Comparison of ENCODE assay signal across 1 cellular context in the genomic region with DNA sequence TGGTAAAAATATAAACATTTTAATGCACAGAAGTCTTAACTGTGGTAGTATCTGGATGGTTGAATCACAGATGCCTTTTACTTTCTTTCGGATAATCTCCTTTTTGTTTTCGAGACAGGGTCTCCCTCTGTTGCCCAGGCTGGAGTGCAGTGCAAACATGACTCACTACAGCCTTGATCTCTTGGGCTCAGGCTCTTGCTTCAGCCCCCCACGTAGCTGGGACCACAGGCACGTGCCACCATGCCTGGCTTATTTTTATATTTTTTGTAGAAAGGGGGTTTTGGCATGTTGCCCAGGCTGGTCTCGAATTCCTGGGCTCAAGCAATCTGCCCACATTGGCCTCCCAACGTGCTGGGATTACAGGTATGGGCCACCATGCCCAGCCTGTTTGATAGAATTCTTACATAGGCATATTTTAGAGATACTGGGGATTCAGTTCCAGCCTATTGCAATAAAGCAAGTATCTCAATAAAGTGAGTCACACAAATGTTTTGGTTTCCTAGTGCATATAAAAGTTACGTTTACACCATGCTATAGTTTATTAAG.
TF ChIP-seq lines count a peak whose summit lies in the region.

No MANE protein-coding gene starts in this region.

TF ChIP-seq in HepG2, 621 proteins besides CTCF, POLR2A, EP300 and RAD21 (continued from another document and continues in another):
- TF ChIP-seq REST (IDR thresholded peaks at IDR 0.05; ENCODE audit: borderline replicate concordance in 1 of 2, low read depth in 1 of 2, low read length in 2 of 2) (no peak), U2AF2 (IDR thresholded peaks at IDR 0.05; ENCODE audit: low read depth, low read length) (no peak), SRSF1 (optimal IDR thresholded peaks at IDR 0.05; ENCODE audit: low read depth, low read length) (no peak), NR1H2 (CRISPR knock-in tag; IDR thresholded peaks at IDR 0.05; ENCODE audit: borderline replicate concordance, low read depth) (no peak), ZNF20 (CRISPR knock-in tag; IDR thresholded peaks at IDR 0.05) (no peak), ZNF562 (CRISPR knock-in tag; IDR thresholded peaks at IDR 0.05; ENCODE audit: borderline replicate concordance) (no peak), ZNF792 (CRISPR knock-in tag; IDR thresholded peaks at IDR 0.05) (no peak), ZSCAN12 (CRISPR knock-in tag; IDR thresholded peaks at IDR 0.05) (no peak), POGZ (CRISPR knock-in tag; IDR thresholded peaks at IDR 0.05) (peak; percentile 60; the same call in 1 of the 2 replicates), ZNF253 (CRISPR knock-in tag; IDR thresholded peaks at IDR 0.05; ENCODE audit: borderline replicate concordance) (no peak), ZNF251 (CRISPR knock-in tag; IDR thresholded peaks at IDR 0.05) (no peak), SOX6 (IDR thresholded peaks at IDR 0.05) (no peak), SOX6 (CRISPR knock-in tag; IDR thresholded peaks at IDR 0.05) (0 out of 2 replicates have a peak, but pooled peaks have one; percentile 28), ZNF234 (CRISPR knock-in tag; conservative IDR thresholded peaks at IDR 0.05) (no peak), ZNF615 (CRISPR knock-in tag; IDR thresholded peaks at IDR 0.05; ENCODE audit: borderline replicate concordance) (no peak), ISL2 (CRISPR knock-in tag; IDR thresholded peaks at IDR 0.05) (no peak), CENPX (CRISPR knock-in tag; IDR thresholded peaks at IDR 0.05) (no peak), ZNF230 (CRISPR knock-in tag; IDR thresholded peaks at IDR 0.05) (no peak), KDM1A (CRISPR knock-in tag; IDR thresholded peaks at IDR 0.05) (no peak), ZNF644 (CRISPR knock-in tag; IDR thresholded peaks at IDR 0.05; ENCODE audit: low read depth) (peak; percentile 11; the same call in 1 of the 2 replicates), SALL1 (CRISPR knock-in tag; IDR thresholded peaks at IDR 0.05) (peak; percentile 76), ZNF274 (CRISPR knock-in tag; IDR thresholded peaks at IDR 0.05) (no peak), ZNF264 (CRISPR knock-in tag; IDR thresholded peaks at IDR 0.05) (no peak), HCFC1 (IDR thresholded peaks at IDR 0.05; ENCODE audit: low read depth, low read length) (no peak), SIN3A (IDR thresholded peaks at IDR 0.05; ENCODE audit: borderline replicate concordance, low read depth, low read length) (no peak), ZFP62 (CRISPR knock-in tag; IDR thresholded peaks at IDR 0.05) (no peak), IKZF5 (CRISPR knock-in tag; IDR thresholded peaks at IDR 0.05) (no peak), USF2 (IDR thresholded peaks at IDR 0.05; ENCODE audit: low read depth, low read length) (no peak), USF2 (CRISPR knock-in tag; IDR thresholded peaks at IDR 0.05; ENCODE audit: borderline replicate concordance) (no peak), SNAPC2 (CRISPR knock-in tag; IDR thresholded peaks at IDR 0.05) (no peak), ERF (CRISPR knock-in tag; IDR thresholded peaks at IDR 0.05) (no peak), CHCHD3 (CRISPR knock-in tag; IDR thresholded peaks at IDR 0.05) (no peak), RXRB (CRISPR knock-in tag; IDR thresholded peaks at IDR 0.05; ENCODE audit: borderline replicate concordance) (no peak), ESRRA (CRISPR knock-in tag; IDR thresholded peaks at IDR 0.05; ENCODE audit: low read depth) (no peak), HMG20B (CRISPR knock-in tag; conservative IDR thresholded peaks at IDR 0.05) (no peak), JARID2 (CRISPR knock-in tag; IDR thresholded peaks at IDR 0.05; ENCODE audit: insufficient replicate concordance) (no peak), DPF2 (CRISPR knock-in tag; IDR thresholded peaks at IDR 0.05; ENCODE audit: borderline replicate concordance, low read depth) (0 out of 2 replicates have a peak, but pooled peaks have one; percentile 33)
- TF ChIP-seq, protein P1, sequence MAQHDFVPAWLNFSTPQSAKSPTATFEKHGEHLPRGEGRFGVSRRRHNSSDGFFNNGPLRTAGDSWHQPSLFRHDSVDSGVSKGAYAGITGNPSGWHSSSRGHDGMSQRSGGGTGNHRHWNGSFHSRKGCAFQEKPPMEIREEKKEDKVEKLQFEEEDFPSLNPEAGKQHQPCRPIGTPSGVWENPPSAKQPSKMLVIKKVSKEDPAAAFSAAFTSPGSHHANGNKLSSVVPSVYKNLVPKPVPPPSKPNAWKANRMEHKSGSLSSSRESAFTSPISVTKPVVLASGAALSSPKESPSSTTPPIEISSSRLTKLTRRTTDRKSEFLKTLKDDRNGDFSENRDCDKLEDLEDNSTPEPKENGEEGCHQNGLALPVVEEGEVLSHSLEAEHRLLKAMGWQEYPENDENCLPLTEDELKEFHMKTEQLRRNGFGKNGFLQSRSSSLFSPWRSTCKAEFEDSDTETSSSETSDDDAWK (CRISPR knock-in tag; IDR thresholded peaks at IDR 0.05) = no peak
- TF ChIP-seq, protein P2, sequence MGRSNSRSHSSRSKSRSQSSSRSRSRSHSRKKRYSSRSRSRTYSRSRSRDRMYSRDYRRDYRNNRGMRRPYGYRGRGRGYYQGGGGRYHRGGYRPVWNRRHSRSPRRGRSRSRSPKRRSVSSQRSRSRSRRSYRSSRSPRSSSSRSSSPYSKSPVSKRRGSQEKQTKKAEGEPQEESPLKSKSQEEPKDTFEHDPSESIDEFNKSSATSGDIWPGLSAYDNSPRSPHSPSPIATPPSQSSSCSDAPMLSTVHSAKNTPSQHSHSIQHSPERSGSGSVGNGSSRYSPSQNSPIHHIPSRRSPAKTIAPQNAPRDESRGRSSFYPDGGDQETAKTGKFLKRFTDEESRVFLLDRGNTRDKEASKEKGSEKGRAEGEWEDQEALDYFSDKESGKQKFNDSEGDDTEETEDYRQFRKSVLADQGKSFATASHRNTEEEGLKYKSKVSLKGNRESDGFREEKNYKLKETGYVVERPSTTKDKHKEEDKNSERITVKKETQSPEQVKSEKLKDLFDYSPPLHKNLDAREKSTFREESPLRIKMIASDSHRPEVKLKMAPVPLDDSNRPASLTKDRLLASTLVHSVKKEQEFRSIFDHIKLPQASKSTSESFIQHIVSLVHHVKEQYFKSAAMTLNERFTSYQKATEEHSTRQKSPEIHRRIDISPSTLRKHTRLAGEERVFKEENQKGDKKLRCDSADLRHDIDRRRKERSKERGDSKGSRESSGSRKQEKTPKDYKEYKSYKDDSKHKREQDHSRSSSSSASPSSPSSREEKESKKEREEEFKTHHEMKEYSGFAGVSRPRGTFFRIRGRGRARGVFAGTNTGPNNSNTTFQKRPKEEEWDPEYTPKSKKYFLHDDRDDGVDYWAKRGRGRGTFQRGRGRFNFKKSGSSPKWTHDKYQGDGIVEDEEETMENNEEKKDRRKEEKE (IDR thresholded peaks at IDR 0.05) = no peak
- TF ChIP-seq, protein P3, sequence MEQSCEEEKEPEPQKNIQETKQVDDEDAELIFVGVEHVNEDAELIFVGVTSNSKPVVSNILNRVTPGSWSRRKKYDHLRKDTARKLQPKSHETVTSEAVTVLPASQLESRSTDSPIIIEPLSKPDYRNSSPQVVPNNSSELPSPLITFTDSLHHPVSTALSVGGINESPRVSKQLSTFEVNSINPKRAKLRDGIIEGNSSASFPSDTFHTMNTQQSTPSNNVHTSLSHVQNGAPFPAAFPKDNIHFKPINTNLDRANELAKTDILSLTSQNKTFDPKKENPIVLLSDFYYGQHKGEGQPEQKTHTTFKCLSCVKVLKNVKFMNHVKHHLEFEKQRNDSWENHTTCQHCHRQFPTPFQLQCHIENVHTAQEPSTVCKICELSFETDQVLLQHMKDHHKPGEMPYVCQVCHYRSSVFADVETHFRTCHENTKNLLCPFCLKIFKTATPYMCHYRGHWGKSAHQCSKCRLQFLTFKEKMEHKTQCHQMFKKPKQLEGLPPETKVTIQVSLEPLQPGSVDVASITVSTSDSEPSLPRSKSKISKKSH (CRISPR knock-in tag; IDR thresholded peaks at IDR 0.05; ENCODE audit: borderline replicate concordance) = no peak
- TF ChIP-seq, protein P4, sequence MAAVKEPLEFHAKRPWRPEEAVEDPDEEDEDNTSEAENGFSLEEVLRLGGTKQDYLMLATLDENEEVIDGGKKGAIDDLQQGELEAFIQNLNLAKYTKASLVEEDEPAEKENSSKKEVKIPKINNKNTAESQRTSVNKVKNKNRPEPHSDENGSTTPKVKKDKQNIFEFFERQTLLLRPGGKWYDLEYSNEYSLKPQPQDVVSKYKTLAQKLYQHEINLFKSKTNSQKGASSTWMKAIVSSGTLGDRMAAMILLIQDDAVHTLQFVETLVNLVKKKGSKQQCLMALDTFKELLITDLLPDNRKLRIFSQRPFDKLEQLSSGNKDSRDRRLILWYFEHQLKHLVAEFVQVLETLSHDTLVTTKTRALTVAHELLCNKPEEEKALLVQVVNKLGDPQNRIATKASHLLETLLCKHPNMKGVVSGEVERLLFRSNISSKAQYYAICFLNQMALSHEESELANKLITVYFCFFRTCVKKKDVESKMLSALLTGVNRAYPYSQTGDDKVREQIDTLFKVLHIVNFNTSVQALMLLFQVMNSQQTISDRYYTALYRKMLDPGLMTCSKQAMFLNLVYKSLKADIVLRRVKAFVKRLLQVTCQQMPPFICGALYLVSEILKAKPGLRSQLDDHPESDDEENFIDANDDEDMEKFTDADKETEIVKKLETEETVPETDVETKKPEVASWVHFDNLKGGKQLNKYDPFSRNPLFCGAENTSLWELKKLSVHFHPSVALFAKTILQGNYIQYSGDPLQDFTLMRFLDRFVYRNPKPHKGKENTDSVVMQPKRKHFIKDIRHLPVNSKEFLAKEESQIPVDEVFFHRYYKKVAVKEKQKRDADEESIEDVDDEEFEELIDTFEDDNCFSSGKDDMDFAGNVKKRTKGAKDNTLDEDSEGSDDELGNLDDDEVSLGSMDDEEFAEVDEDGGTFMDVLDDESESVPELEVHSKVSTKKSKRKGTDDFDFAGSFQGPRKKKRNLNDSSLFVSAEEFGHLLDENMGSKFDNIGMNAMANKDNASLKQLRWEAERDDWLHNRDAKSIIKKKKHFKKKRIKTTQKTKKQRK (IDR thresholded peaks at IDR 0.05; ENCODE audit: low read length) = no peak
- TF ChIP-seq, protein P5, sequence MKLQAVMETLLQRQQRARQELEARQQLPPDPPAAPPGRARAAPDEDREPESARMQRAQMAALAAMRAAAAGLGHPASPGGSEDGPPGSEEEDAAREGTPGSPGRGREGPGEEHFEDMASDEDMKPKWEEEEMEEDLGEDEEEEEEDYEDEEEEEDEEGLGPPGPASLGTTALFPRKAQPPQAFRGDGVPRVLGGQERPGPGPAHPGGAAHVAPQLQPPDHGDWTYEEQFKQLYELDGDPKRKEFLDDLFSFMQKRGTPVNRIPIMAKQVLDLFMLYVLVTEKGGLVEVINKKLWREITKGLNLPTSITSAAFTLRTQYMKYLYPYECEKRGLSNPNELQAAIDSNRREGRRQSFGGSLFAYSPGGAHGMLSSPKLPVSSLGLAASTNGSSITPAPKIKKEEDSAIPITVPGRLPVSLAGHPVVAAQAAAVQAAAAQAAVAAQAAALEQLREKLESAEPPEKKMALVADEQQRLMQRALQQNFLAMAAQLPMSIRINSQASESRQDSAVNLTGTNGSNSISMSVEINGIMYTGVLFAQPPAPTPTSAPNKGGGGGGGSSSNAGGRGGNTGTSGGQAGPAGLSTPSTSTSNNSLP (IDR thresholded peaks at IDR 0.05; ENCODE audit: low read depth, low read length) = no peak
- TF ChIP-seq, protein P6, sequence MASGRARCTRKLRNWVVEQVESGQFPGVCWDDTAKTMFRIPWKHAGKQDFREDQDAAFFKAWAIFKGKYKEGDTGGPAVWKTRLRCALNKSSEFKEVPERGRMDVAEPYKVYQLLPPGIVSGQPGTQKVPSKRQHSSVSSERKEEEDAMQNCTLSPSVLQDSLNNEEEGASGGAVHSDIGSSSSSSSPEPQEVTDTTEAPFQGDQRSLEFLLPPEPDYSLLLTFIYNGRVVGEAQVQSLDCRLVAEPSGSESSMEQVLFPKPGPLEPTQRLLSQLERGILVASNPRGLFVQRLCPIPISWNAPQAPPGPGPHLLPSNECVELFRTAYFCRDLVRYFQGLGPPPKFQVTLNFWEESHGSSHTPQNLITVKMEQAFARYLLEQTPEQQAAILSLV (CRISPR knock-in tag; IDR thresholded peaks at IDR 0.05; ENCODE audit: borderline replicate concordance) = no peak
